Comparison of ENCODE assay signal across 1 cellular context in genomic region chr13:99034333-99035085, GRCh38.
TF ChIP-seq lines count a peak whose summit lies in the region.

No MANE protein-coding gene starts in this region.

TF ChIP-seq in HepG2, 621 proteins besides CTCF, POLR2A, EP300 and RAD21:
- TF ChIP-seq ZNF34 (CRISPR knock-in tag; IDR thresholded peaks at IDR 0.05; ENCODE audit: borderline replicate concordance) (no peak), ZNF546 (CRISPR knock-in tag; conservative IDR thresholded peaks at IDR 0.05) (no peak), TRIM22 (IDR thresholded peaks at IDR 0.05) (no peak), BRF2 (CRISPR knock-in tag; IDR thresholded peaks at IDR 0.05) (no peak), SRSF4 (IDR thresholded peaks at IDR 0.05; ENCODE audit: low read depth, low read length, poor library complexity, severe bottlenecking) (no peak), IRF2 (CRISPR knock-in tag; IDR thresholded peaks at IDR 0.05) (no peak), PBX2 (CRISPR knock-in tag; IDR thresholded peaks at IDR 0.05) (no peak), NR1H2 (CRISPR knock-in tag; IDR thresholded peaks at IDR 0.05; ENCODE audit: borderline replicate concordance, low read depth) (no peak), ZNF383 (CRISPR knock-in tag; IDR thresholded peaks at IDR 0.05; ENCODE audit: borderline replicate concordance) (no peak), ZKSCAN8 (CRISPR knock-in tag; IDR thresholded peaks at IDR 0.05; ENCODE audit: borderline replicate concordance) (no peak), ETV5 (CRISPR knock-in tag; IDR thresholded peaks at IDR 0.05; ENCODE audit: borderline replicate concordance) (no peak), AFF4 (CRISPR knock-in tag; IDR thresholded peaks at IDR 0.05) (no peak), ZNF687 (CRISPR knock-in tag; IDR thresholded peaks at IDR 0.05) (no peak), AKNA (CRISPR knock-in tag; IDR thresholded peaks at IDR 0.05; ENCODE audit: borderline replicate concordance) (no peak), ZFX (CRISPR knock-in tag; IDR thresholded peaks at IDR 0.05; ENCODE audit: low read depth) (no peak)
